17 cellular contexts compared by ENCODE assay signal in the genomic region with DNA sequence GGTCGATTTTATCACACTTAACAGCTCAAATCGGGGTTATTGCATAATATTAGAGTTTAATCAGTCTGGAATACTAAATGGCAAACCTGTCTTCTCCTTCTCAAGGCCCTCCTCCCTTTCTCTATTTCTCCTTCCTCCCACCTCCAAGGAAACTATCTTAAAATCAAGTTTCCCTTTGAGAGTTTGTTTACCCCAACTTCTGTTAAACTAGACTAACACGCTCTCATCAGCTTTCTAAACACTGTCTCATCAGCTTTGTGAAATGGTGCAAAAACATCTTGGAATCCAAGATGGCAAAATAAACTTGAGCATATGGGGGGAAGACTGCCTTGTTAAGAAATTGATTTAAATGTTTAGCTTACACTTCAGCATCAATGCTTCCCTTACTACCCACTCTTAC. TPM values are rescaled to one million over a fixed set of nuclear protein-coding genes. Genes with fewer than 3 reads are reported as not detected.
"Had no signal": no experiment of that assay in that cellular context is flagged by ENCODE, and none has a peak within 500 bp of the region (broad histone marks: within the 10 kb centered on the region; RNA-seq: fewer than 3 reads in every experiment).

No MANE protein-coding gene starts in this region.

- H3K4me3 Mint-ChIP-seq: activated CD4-positive, alpha-beta T cell treated with anti-CD3 and anti-CD28 coated beads for 36 hours; activated CD8-positive, alpha-beta T cell treated with anti-CD3 and anti-CD28 coated beads, Interleukin-2, amount 10 ng/mL, durations not matched to agents 7 days and 5 days; natural killer cell treated with Interleukin-12 subunit alpha and Interleukin-12 subunit beta and Interleukin-15 and Interleukin-18, amount 100 ng/mL, for 72 hours; stimulated activated naive CD8-positive, alpha-beta T cell treated with anti-CD3 and anti-CD28 coated beads, Interleukin-15, Interleukin-2, amounts not matched to agents 100 ng/mL and 50 ng/mL, for 24 hours had no signal

- ATAC-seq: activated CD4-positive, alpha-beta T cell treated with anti-CD3 and anti-CD28 coated beads for 36 hours; activated CD8-positive, alpha-beta T cell treated with anti-CD3 and anti-CD28 coated beads, Interleukin-2, amount 10 ng/mL, durations not matched to agents 7 days and 5 days; heart left ventricle; natural killer cell treated with Interleukin-12 subunit alpha and Interleukin-12 subunit beta and Interleukin-15 and Interleukin-18, amount 100 ng/mL, for 72 hours had no signal

- H3K27ac Mint-ChIP-seq: activated CD4-positive, alpha-beta T cell treated with anti-CD3 and anti-CD28 coated beads for 36 hours; activated CD8-positive, alpha-beta T cell treated with anti-CD3 and anti-CD28 coated beads, Interleukin-2, amount 10 ng/mL, durations not matched to agents 7 days and 5 days; natural killer cell treated with Interleukin-12 subunit alpha and Interleukin-12 subunit beta and Interleukin-15 and Interleukin-18, amount 100 ng/mL, for 72 hours; stimulated activated naive CD8-positive, alpha-beta T cell treated with anti-CD3 and anti-CD28 coated beads, Interleukin-15, Interleukin-2, amounts not matched to agents 100 ng/mL and 50 ng/mL, for 24 hours had no signal

- DNase-seq: activated CD4-positive, alpha-beta T cell treated with anti-CD3 and anti-CD28 coated beads for 36 hours; activated CD8-positive, alpha-beta memory T cell treated with anti-CD3 and anti-CD28 coated beads, Interleukin-2, amount 50 U/mL, for 48 hours; activated CD8-positive, alpha-beta T cell treated with anti-CD3 and anti-CD28 coated beads, Interleukin-2, amount 10 ng/mL, durations not matched to agents 7 days and 5 days; activated naive CD4-positive, alpha-beta T cell treated with Interleukin-2 at 50 U/mL for 16 hours; foreskin melanocyte; heart left ventricle; left ventricle myocardium inferior; mesenchymal stem cell; ovary; stimulated activated CD4-positive, alpha-beta T cell treated with anti-CD3 and anti-CD28 coated beads, Interleukin-4, amount 100 ng/mL, for 1 hour; stimulated activated CD8-positive, alpha-beta memory T cell treated with anti-CD3 and anti-CD28 coated beads, Interleukin-4, amount 100 ng/mL, for 48 hours; T1000 had no signal

- H3K27ac ChIP-seq: heart left ventricle, left ventricle myocardium inferior, ovary, thoracic aorta, VCaP had no signal

RNA-seq across cellular contexts. Expression of a gene that starts 9.6 kb away (rescaled TPM):
- total RNA-seq: activated CD4-positive, alpha-beta T cell treated with anti-CD3 and anti-CD28 coated beads for 36 hours; activated CD8-positive, alpha-beta T cell treated with anti-CD3 and anti-CD28 coated beads, Interleukin-2, amount 10 ng/mL, durations not matched to agents 7 days and 5 days; dermis microvascular lymphatic vessel endothelial cell; natural killer cell treated with Interleukin-12 subunit alpha and Interleukin-12 subunit beta and Interleukin-15 and Interleukin-18, amount 100 ng/mL, for 72 hours had no signal
